In the genomic region with DNA sequence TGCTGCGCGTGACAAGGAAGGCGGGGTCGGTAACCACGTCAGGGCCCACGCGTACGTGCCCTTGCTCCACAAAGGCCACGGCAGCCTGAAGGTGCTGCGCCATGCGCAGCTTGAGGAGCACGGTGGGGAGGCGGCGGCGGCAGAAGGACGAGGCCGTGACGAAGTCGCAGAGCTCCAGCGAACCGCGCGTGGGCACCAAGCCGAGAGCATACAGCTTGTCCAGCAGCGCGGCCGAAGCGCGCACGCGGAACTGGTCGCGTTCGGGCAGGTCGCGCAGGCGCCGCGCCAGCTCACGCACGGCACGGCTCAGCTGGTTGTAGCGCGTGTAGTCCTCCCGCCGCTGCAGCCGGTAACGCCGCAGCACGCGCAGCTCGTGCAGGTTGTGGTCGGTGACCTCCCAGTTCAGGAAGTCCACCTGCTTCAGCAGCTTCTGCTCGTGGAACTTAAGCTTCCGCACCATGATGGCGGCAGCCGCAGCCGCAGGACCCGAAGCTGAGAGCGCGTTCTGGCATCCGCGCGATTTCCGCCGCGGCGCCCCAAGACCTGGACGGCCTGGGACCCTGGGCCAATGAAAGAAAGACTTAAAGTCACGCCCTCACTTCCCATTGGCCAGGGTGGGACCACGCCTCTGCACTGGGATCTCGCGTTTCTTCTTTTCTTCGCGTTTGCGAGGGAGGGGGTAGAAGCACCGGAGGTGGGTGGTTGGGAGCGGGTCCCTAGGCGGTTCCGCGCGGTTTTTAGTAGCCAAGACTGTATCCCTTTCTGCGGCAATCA, we compare ENCODE assay signal across 1 cellular context.
TF ChIP-seq lines count a peak whose summit lies in the region.

A gene with protein sequence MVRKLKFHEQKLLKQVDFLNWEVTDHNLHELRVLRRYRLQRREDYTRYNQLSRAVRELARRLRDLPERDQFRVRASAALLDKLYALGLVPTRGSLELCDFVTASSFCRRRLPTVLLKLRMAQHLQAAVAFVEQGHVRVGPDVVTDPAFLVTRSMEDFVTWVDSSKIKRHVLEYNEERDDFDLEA (minus strand): TSS at position 516 of the 774 bp plus-strand sequence. CDS start 56 bp downstream, at position 460.

TF ChIP-seq in GM12878, 131 proteins besides CTCF, POLR2A, EP300 and RAD21 (continued from another document and continues in another):
- TF ChIP-seq, protein P1, sequence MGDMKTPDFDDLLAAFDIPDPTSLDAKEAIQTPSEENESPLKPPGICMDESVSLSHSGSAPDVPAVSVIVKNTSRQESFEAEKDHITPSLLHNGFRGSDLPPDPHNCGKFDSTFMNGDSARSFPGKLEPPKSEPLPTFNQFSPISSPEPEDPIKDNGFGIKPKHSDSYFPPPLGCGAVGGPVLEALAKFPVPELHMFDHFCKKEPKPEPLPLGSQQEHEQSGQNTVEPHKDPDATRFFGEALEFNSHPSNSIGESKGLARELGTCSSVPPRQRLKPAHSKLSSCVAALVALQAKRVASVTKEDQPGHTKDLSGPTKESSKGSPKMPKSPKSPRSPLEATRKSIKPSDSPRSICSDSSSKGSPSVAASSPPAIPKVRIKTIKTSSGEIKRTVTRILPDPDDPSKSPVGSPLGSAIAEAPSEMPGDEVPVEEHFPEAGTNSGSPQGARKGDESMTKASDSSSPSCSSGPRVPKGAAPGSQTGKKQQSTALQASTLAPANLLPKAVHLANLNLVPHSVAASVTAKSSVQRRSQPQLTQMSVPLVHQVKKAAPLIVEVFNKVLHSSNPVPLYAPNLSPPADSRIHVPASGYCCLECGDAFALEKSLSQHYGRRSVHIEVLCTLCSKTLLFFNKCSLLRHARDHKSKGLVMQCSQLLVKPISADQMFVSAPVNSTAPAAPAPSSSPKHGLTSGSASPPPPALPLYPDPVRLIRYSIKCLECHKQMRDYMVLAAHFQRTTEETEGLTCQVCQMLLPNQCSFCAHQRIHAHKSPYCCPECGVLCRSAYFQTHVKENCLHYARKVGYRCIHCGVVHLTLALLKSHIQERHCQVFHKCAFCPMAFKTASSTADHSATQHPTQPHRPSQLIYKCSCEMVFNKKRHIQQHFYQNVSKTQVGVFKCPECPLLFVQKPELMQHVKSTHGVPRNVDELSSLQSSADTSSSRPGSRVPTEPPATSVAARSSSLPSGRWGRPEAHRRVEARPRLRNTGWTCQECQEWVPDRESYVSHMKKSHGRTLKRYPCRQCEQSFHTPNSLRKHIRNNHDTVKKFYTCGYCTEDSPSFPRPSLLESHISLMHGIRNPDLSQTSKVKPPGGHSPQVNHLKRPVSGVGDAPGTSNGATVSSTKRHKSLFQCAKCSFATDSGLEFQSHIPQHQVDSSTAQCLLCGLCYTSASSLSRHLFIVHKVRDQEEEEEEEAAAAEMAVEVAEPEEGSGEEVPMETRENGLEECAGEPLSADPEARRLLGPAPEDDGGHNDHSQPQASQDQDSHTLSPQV (IDR thresholded peaks at IDR 0.05), result no peak
- peak; percentile 98 for TF ChIP-seq PML (IDR thresholded peaks at IDR 0.05; ENCODE audit: low read length)
- TF ChIP-seq TBL1XR1 (IDR thresholded peaks at IDR 0.05; ENCODE audit: low read depth, low read length), result no peak
- peak; percentile 24; the same call in 1 of the 2 replicates for TF ChIP-seq PAX5 (IDR thresholded peaks at IDR 0.05; ENCODE audit: borderline replicate concordance, low read depth, low read length)
- no peak for TF ChIP-seq ZNF217 (IDR thresholded peaks at IDR 0.05)
- TF ChIP-seq PAX8 (IDR thresholded peaks at IDR 0.05), result no peak
- TF ChIP-seq, protein P2, sequence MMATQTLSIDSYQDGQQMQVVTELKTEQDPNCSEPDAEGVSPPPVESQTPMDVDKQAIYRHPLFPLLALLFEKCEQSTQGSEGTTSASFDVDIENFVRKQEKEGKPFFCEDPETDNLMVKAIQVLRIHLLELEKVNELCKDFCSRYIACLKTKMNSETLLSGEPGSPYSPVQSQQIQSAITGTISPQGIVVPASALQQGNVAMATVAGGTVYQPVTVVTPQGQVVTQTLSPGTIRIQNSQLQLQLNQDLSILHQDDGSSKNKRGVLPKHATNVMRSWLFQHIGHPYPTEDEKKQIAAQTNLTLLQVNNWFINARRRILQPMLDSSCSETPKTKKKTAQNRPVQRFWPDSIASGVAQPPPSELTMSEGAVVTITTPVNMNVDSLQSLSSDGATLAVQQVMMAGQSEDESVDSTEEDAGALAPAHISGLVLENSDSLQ (IDR thresholded peaks at IDR 0.05), result 0 out of 2 replicates have a peak, but pooled peaks have one; percentile 6
- peak; percentile 93 for TF ChIP-seq BACH1 (IDR thresholded peaks at IDR 0.05; ENCODE audit: borderline replicate concordance)
- TF ChIP-seq, protein P3, sequence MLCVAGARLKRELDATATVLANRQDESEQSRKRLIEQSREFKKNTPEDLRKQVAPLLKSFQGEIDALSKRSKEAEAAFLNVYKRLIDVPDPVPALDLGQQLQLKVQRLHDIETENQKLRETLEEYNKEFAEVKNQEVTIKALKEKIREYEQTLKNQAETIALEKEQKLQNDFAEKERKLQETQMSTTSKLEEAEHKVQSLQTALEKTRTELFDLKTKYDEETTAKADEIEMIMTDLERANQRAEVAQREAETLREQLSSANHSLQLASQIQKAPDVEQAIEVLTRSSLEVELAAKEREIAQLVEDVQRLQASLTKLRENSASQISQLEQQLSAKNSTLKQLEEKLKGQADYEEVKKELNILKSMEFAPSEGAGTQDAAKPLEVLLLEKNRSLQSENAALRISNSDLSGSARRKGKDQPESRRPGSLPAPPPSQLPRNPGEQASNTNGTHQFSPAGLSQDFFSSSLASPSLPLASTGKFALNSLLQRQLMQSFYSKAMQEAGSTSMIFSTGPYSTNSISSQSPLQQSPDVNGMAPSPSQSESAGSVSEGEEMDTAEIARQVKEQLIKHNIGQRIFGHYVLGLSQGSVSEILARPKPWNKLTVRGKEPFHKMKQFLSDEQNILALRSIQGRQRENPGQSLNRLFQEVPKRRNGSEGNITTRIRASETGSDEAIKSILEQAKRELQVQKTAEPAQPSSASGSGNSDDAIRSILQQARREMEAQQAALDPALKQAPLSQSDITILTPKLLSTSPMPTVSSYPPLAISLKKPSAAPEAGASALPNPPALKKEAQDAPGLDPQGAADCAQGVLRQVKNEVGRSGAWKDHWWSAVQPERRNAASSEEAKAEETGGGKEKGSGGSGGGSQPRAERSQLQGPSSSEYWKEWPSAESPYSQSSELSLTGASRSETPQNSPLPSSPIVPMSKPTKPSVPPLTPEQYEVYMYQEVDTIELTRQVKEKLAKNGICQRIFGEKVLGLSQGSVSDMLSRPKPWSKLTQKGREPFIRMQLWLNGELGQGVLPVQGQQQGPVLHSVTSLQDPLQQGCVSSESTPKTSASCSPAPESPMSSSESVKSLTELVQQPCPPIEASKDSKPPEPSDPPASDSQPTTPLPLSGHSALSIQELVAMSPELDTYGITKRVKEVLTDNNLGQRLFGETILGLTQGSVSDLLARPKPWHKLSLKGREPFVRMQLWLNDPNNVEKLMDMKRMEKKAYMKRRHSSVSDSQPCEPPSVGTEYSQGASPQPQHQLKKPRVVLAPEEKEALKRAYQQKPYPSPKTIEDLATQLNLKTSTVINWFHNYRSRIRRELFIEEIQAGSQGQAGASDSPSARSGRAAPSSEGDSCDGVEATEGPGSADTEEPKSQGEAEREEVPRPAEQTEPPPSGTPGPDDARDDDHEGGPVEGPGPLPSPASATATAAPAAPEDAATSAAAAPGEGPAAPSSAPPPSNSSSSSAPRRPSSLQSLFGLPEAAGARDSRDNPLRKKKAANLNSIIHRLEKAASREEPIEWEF (IDR thresholded peaks at IDR 0.05; ENCODE audit: insufficient replicate concordance, low read depth, low read length), result no peak
- no peak for TF ChIP-seq IKZF2 (IDR thresholded peaks at IDR 0.05)
- TF ChIP-seq CEBPB (IDR thresholded peaks at IDR 0.05; ENCODE audit: borderline replicate concordance in 1 of 2, low read depth in 2 of 2, low read length in 2 of 2), result no peak
- TF ChIP-seq NBN (IDR thresholded peaks at IDR 0.05), result peak; percentile 66; the same call in 1 of the 2 replicates
- peak; percentile 20 for TF ChIP-seq RELA (IDR thresholded peaks at IDR 0.05; ENCODE audit: borderline replicate concordance, partially characterized antibody)
- peak; percentile 78; the same call in 1 of the 2 replicates for TF ChIP-seq RFX5 (IDR thresholded peaks at IDR 0.05; ENCODE audit: low read depth, low read length)
- TF ChIP-seq FOXM1 (IDR thresholded peaks at IDR 0.05; ENCODE audit: low read depth, low read length), result no peak
- TF ChIP-seq, protein P4, sequence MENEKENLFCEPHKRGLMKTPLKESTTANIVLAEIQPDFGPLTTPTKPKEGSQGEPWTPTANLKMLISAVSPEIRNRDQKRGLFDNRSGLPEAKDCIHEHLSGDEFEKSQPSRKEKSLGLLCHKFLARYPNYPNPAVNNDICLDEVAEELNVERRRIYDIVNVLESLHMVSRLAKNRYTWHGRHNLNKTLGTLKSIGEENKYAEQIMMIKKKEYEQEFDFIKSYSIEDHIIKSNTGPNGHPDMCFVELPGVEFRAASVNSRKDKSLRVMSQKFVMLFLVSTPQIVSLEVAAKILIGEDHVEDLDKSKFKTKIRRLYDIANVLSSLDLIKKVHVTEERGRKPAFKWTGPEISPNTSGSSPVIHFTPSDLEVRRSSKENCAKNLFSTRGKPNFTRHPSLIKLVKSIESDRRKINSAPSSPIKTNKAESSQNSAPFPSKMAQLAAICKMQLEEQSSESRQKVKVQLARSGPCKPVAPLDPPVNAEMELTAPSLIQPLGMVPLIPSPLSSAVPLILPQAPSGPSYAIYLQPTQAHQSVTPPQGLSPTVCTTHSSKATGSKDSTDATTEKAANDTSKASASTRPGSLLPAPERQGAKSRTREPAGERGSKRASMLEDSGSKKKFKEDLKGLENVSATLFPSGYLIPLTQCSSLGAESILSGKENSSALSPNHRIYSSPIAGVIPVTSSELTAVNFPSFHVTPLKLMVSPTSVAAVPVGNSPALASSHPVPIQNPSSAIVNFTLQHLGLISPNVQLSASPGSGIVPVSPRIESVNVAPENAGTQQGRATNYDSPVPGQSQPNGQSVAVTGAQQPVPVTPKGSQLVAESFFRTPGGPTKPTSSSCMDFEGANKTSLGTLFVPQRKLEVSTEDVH (IDR thresholded peaks at IDR 0.05; ENCODE audit: low read depth, partially characterized antibody), result no peak
- no peak for TF ChIP-seq NFYA (IDR thresholded peaks at IDR 0.05; ENCODE audit: borderline replicate concordance, low read depth, low read length)
- TF ChIP-seq CBFB (IDR thresholded peaks at IDR 0.05; ENCODE audit: low read depth), result peak; percentile 96
- TF ChIP-seq, protein P5, sequence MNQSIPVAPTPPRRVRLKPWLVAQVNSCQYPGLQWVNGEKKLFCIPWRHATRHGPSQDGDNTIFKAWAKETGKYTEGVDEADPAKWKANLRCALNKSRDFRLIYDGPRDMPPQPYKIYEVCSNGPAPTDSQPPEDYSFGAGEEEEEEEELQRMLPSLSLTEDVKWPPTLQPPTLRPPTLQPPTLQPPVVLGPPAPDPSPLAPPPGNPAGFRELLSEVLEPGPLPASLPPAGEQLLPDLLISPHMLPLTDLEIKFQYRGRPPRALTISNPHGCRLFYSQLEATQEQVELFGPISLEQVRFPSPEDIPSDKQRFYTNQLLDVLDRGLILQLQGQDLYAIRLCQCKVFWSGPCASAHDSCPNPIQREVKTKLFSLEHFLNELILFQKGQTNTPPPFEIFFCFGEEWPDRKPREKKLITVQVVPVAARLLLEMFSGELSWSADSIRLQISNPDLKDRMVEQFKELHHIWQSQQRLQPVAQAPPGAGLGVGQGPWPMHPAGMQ (IDR thresholded peaks at IDR 0.05; ENCODE audit: borderline replicate concordance), result peak; percentile 69
- TF ChIP-seq ZNF207 (IDR thresholded peaks at IDR 0.05; ENCODE audit: borderline replicate concordance), result peak; percentile 76; the same call in 1 of the 2 replicates
- TF ChIP-seq CHD4 (IDR thresholded peaks at IDR 0.05), result no peak
- TF ChIP-seq, protein P6, sequence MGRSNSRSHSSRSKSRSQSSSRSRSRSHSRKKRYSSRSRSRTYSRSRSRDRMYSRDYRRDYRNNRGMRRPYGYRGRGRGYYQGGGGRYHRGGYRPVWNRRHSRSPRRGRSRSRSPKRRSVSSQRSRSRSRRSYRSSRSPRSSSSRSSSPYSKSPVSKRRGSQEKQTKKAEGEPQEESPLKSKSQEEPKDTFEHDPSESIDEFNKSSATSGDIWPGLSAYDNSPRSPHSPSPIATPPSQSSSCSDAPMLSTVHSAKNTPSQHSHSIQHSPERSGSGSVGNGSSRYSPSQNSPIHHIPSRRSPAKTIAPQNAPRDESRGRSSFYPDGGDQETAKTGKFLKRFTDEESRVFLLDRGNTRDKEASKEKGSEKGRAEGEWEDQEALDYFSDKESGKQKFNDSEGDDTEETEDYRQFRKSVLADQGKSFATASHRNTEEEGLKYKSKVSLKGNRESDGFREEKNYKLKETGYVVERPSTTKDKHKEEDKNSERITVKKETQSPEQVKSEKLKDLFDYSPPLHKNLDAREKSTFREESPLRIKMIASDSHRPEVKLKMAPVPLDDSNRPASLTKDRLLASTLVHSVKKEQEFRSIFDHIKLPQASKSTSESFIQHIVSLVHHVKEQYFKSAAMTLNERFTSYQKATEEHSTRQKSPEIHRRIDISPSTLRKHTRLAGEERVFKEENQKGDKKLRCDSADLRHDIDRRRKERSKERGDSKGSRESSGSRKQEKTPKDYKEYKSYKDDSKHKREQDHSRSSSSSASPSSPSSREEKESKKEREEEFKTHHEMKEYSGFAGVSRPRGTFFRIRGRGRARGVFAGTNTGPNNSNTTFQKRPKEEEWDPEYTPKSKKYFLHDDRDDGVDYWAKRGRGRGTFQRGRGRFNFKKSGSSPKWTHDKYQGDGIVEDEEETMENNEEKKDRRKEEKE (IDR thresholded peaks at IDR 0.05), result no peak
- TF ChIP-seq NR2F1 (conservative IDR thresholded peaks at IDR 0.05), result peak; percentile 87
- no peak for TF ChIP-seq KDM1A (IDR thresholded peaks at IDR 0.05; ENCODE audit: borderline replicate concordance)
- TF ChIP-seq CBX5 (IDR thresholded peaks at IDR 0.05; ENCODE audit: low read depth), result no peak
- no peak for TF ChIP-seq SUPT20H (IDR thresholded peaks at IDR 0.05; ENCODE audit: borderline replicate concordance, control insufficient read depth, low read depth, low read length)
- TF ChIP-seq KAT2A (conservative IDR thresholded peaks at IDR 0.05; ENCODE audit: control insufficient read depth, low read depth, low read length), result no peak
- peak; percentile 35 to 80 for TF ChIP-seq BHLHE40 (IDR thresholded peaks at IDR 0.05; ENCODE audit: borderline replicate concordance in 1 of 2, low read depth in 2 of 2, low read length in 1 of 2)
- no peak for TF ChIP-seq EZH2 (IDR thresholded peaks at IDR 0.05; ENCODE audit: borderline replicate concordance, control insufficient read depth, low read depth, low read length)
- TF ChIP-seq KLF5 (IDR thresholded peaks at IDR 0.05; ENCODE audit: partially characterized antibody), result no peak
- TF ChIP-seq, protein P7, sequence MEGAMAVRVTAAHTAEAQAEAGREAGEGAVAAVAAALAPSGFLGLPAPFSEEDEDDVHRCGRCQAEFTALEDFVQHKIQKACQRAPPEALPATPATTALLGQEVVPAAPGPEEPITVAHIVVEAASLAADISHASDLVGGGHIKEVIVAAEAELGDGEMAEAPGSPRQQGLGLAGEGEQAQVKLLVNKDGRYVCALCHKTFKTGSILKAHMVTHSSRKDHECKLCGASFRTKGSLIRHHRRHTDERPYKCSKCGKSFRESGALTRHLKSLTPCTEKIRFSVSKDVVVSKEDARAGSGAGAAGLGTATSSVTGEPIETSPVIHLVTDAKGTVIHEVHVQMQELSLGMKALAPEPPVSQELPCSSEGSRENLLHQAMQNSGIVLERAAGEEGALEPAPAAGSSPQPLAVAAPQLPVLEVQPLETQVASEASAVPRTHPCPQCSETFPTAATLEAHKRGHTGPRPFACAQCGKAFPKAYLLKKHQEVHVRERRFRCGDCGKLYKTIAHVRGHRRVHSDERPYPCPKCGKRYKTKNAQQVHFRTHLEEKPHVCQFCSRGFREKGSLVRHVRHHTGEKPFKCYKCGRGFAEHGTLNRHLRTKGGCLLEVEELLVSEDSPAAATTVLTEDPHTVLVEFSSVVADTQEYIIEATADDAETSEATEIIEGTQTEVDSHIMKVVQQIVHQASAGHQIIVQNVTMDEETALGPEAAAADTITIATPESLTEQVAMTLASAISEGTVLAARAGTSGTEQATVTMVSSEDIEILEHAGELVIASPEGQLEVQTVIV (IDR thresholded peaks at IDR 0.05; ENCODE audit: borderline replicate concordance, partially characterized antibody), result peak; percentile 51
